1 cellular context compared by ENCODE assay signal in the genomic region with DNA sequence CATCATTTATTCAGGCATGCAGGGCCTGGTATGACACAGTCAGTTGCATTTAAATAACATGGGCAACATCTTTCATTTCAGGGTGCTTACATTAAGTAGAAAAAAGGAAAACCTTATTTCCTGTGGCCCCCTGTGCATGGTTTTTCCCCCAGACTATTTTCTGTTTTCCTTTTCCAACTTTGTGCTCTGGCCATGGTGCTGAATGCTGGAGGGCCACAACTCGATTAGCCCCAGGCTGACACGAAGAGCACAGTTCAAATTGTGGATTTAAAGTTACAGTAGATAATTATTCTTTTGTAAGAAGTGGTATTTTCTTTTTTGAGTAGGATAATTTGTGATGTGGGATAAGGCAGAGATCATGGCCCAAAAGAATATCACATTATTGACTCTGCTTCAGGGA.
TF ChIP-seq lines count a peak whose summit lies in the region.

No MANE protein-coding gene starts in this region.

TF ChIP-seq in WTC11, 78 proteins besides CTCF, POLR2A, EP300 and RAD21 (continued from another document):
- TF ChIP-seq, protein P1, sequence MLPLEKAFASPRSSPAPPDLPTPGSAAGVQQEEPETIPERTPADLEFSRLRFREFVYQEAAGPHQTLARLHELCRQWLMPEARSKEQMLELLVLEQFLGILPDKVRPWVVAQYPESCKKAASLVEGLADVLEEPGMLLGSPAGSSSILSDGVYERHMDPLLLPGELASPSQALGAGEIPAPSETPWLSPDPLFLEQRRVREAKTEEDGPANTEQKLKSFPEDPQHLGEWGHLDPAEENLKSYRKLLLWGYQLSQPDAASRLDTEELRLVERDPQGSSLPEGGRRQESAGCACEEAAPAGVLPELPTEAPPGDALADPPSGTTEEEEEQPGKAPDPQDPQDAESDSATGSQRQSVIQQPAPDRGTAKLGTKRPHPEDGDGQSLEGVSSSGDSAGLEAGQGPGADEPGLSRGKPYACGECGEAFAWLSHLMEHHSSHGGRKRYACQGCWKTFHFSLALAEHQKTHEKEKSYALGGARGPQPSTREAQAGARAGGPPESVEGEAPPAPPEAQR (CRISPR knock-in tag; IDR thresholded peaks at IDR 0.05): no peak
- TF ChIP-seq, protein P2, sequence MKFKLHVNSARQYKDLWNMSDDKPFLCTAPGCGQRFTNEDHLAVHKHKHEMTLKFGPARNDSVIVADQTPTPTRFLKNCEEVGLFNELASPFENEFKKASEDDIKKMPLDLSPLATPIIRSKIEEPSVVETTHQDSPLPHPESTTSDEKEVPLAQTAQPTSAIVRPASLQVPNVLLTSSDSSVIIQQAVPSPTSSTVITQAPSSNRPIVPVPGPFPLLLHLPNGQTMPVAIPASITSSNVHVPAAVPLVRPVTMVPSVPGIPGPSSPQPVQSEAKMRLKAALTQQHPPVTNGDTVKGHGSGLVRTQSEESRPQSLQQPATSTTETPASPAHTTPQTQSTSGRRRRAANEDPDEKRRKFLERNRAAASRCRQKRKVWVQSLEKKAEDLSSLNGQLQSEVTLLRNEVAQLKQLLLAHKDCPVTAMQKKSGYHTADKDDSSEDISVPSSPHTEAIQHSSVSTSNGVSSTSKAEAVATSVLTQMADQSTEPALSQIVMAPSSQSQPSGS (CRISPR knock-in tag; IDR thresholded peaks at IDR 0.05; ENCODE audit: borderline replicate concordance, low read depth): no peak
- TF ChIP-seq ETV6 (CRISPR knock-in tag; IDR thresholded peaks at IDR 0.05) (no peak), NFYB (CRISPR knock-in tag; conservative IDR thresholded peaks at IDR 0.05; ENCODE audit: low read depth) (no peak), ZNF263 (CRISPR knock-in tag; IDR thresholded peaks at IDR 0.05; ENCODE audit: low read depth) (no peak), MXD4 (CRISPR knock-in tag; IDR thresholded peaks at IDR 0.05; ENCODE audit: borderline replicate concordance) (no peak)
- TF ChIP-seq, protein P3, sequence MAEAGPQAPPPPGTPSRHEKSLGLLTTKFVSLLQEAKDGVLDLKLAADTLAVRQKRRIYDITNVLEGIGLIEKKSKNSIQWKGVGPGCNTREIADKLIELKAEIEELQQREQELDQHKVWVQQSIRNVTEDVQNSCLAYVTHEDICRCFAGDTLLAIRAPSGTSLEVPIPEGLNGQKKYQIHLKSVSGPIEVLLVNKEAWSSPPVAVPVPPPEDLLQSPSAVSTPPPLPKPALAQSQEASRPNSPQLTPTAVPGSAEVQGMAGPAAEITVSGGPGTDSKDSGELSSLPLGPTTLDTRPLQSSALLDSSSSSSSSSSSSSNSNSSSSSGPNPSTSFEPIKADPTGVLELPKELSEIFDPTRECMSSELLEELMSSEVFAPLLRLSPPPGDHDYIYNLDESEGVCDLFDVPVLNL (CRISPR knock-in tag; IDR thresholded peaks at IDR 0.05; ENCODE audit: borderline replicate concordance, low read depth): no peak
